11 cellular contexts compared by ENCODE assay signal in genomic region chr10:132230557-132231210, GRCh38. TPM values are rescaled to one million over a fixed set of nuclear protein-coding genes. Genes with fewer than 3 reads are reported as not detected.
DNase-seq lines count a peak whose midpoint lies in the region; ATAC-seq, FAIRE-seq and TF ChIP-seq lines count a peak whose summit lies in the region.
"Had no signal": no experiment of that assay in that cellular context is flagged by ENCODE, and none has a peak within 500 bp of the region (broad histone marks: within the 10 kb centered on the region; RNA-seq: fewer than 3 reads in every experiment).

No MANE protein-coding gene starts in this region.

- H3K4ac ChIP-seq in H1 (replicated peaks; ENCODE audit: insufficient read length, low read depth, low read length): no peak overlapping the region

- TF ChIP-seq CTCF in OCI-LY3 (IDR thresholded peaks at IDR 0.05; ENCODE audit: low read depth, low read length) (no peak), H1 (IDR thresholded peaks at IDR 0.05; ENCODE audit: control extremely low read depth in 1 of 3, insufficient read depth in 1 of 3, low read depth in 1 of 3, low read length in 3 of 3) (no peak)

- POLR2A ChIA-PET in H1 (lab: Charles Lee; ENCODE audit: partially characterized antibody): interaction anchor here (1.0 kb wide), 1 partner anchor 25 kb away, joined by 3 read pairs; no protein-coding TSS in a partner anchor

- no peak for ATAC-seq in HG03045 (IDR thresholded peaks at IDR 0.05; ENCODE audit: unreplicated experiment)

- H3K27ac ChIP-seq in OCI-LY3 (ENCODE audit: low read length) (no peak overlapping the region), H1 (ENCODE audit: low read depth, low read length) (no peak overlapping the region)

- H3K9me3 Mint-ChIP-seq in T-helper 1 cell treated with Interleukin-12 subunit alpha and Interleukin-12 subunit beta and Interleukin-4 antibody, amounts not matched to agents 30 μg/mL and 1 μg/mL, for 36 hours: no peaks in the 10 kb centered on the region

- no peak overlapping the region for H3K4me3 ChIP-seq in OCI-LY3 (ENCODE audit: low read length)
- no peak overlapping the region for H3K4me3 ChIP-seq in H1 (ENCODE audit: extremely low read depth in 1 of 4, insufficient read depth in 2 of 4, low read depth in 3 of 4, low read length in 4 of 4)
- peak overlapping the region; percentile 63 for H3K4me3 ChIP-seq in skeletal muscle satellite cell (ENCODE audit: low read length)

- no peaks in the 10 kb centered on the region for H3K79me1 ChIP-seq in H1 (ENCODE audit: low read depth, low read length)

- peak overlapping the region; percentile 35 for H3K4me2 ChIP-seq in OCI-LY3 (ENCODE audit: low read length)
- H3K4me2 ChIP-seq in H1 (ENCODE audit: insufficient read depth in 1 of 2, low read depth in 2 of 2, low read length in 2 of 2): no peak overlapping the region
- peak overlapping the region; percentile 78 for H3K4me2 ChIP-seq in skeletal muscle satellite cell (ENCODE audit: low read length)

- H3K4me1 Mint-ChIP-seq in T-helper 1 cell treated with Interleukin-12 subunit alpha and Interleukin-12 subunit beta and Interleukin-4 antibody, amounts not matched to agents 30 μg/mL and 1 μg/mL, for 36 hours (ENCODE audit: low read depth): peaks cover 27% of the 10 kb centered on the region

- H2BK15ac ChIP-seq in H1 (ENCODE audit: low read length): 0 out of 2 replicates have a peak overlapping the region, but pooled peaks have one; percentile 16

- no peak overlapping the region for H2AFZ ChIP-seq in OCI-LY3 (ENCODE audit: low read depth, low read length)
- no peak overlapping the region for H2AFZ ChIP-seq in H1 (ENCODE audit: low read length)

- H3K27me3 Mint-ChIP-seq in T-helper 1 cell treated with Interleukin-12 subunit alpha and Interleukin-12 subunit beta and Interleukin-4 antibody, amounts not matched to agents 30 μg/mL and 1 μg/mL, for 36 hours (ENCODE audit: low read depth): no peaks in the 10 kb centered on the region

- H2AK5ac ChIP-seq in H1 (ENCODE audit: low read depth, low read length): no peak overlapping the region

- no peak overlapping the region for H4K5ac ChIP-seq in H1 (ENCODE audit: insufficient read length, low read depth, low read length)

- no peaks in the 10 kb centered on the region for H4K20me1 ChIP-seq in OCI-LY3 (ENCODE audit: insufficient read depth, low read length)
- H4K20me1 ChIP-seq in H1 (replicated peaks in 1 of 2; ENCODE audit: control insufficient read depth in 1 of 2, insufficient read depth in 2 of 2, low read length in 2 of 2): peaks cover 0 to 2% of the 10 kb centered on the region in 2 experiments

- no peak for TF ChIP-seq EP300 in H1 (IDR thresholded peaks at IDR 0.05; ENCODE audit: borderline replicate concordance in 1 of 2, low read depth in 2 of 2, low read length in 2 of 2)

- CTCF ChIA-PET in H1 (lab: Charles Lee; ENCODE audit: partially characterized antibody): interaction anchor here (1.0 to 1.6 kb wide), 3 partner anchors 17 to 130 kb away, joined by 3 to 6 read pairs (median 3); no protein-coding TSS in a partner anchor

- WGBS in H1 (ENCODE audit: extremely low coverage in 1 of 2, insufficient coverage in 1 of 2, insufficient read length in 1 of 2, insufficient replicate concordance in 2 of 2, low coverage in 1 of 2, low lambda C conversion rate in 2 of 2, missing lambda C conversion rate in 1 of 2), 2 experiments: 88% methylated on average over 13 of the region's 21 CpGs; no CpG with 5 or more reads in 1 of the 2 experiments

- 0 out of 2 replicates have a peak overlapping the region, but pooled peaks have one; percentile 35 for H2BK5ac ChIP-seq in H1 (ENCODE audit: low read depth, low read length)

- TF ChIP-seq RAD21 in H1 (IDR thresholded peaks at IDR 0.05 in 1 of 2, conservative IDR thresholded peaks at IDR 0.05 in 1 of 2; ENCODE audit: low read depth in 2 of 2, low read length in 2 of 2): no peak

- peak overlapping the region; percentile 17 for H4K91ac ChIP-seq in H1 (replicated peaks; ENCODE audit: insufficient read length, low read length)

- H2BK120ac ChIP-seq in H1 (replicated peaks; ENCODE audit: low read depth, low read length): no peak overlapping the region

- H4K8ac ChIP-seq in H1 (ENCODE audit: extremely low read depth, insufficient read depth, low read length): peak overlapping the region; percentile 37

- H3K23me2 ChIP-seq in H1 (ENCODE audit: low read depth, low read length): no peaks in the 10 kb centered on the region

- no peaks in the 10 kb centered on the region for H3K36me3 ChIP-seq in OCI-LY3 (replicated peaks; ENCODE audit: low read depth, low read length)
- no peaks in the 10 kb centered on the region for H3K36me3 ChIP-seq in H1 (ENCODE audit: control insufficient read depth in 2 of 4, insufficient read depth in 4 of 4, low read length in 3 of 4)
- no peaks in the 10 kb centered on the region for H3K36me3 ChIP-seq in skeletal muscle satellite cell (ENCODE audit: insufficient read depth, low read length)

- H3K9me3 ChIP-seq in OCI-LY3 (ENCODE audit: insufficient read depth, low read length) (no peaks in the 10 kb centered on the region), H1 (ENCODE audit: insufficient read depth in 2 of 2, low read depth in 1 of 2, low read length in 1 of 2) (no peaks in the 10 kb centered on the region), skeletal muscle satellite cell (replicated peaks; ENCODE audit: low read length) (no peaks in the 10 kb centered on the region)

- TF ChIP-seq POLR2A in H1 (IDR thresholded peaks at IDR 0.05; ENCODE audit: control extremely low read depth in 1 of 2, low read depth in 2 of 2, low read length in 2 of 2): no peak

- peak overlapping the region; percentile 60; the same call in 1 of the 2 replicates for H3K18ac ChIP-seq in H1 (ENCODE audit: extremely low read depth, low read length)

- H2BK20ac ChIP-seq in H1 (ENCODE audit: low read length): no peak overlapping the region

- peaks cover 13% of the 10 kb centered on the region for H3K4me1 ChIP-seq in OCI-LY3 (ENCODE audit: low read length)
- peaks cover 0 to 3% (median 2%) of the 10 kb centered on the region in 4 experiments; a peak in 4 of 7 replicates for H3K4me1 ChIP-seq in H1 (replicated peaks in 1 of 4; ENCODE audit: control insufficient read depth in 3 of 4, insufficient read depth in 4 of 4, low read length in 3 of 4)
- H3K4me1 ChIP-seq in skeletal muscle satellite cell (ENCODE audit: control insufficient read depth, insufficient read depth, low read length): peaks cover 13% of the 10 kb centered on the region

- H3K4me3 Mint-ChIP-seq in T-helper 1 cell treated with Interleukin-12 subunit alpha and Interleukin-12 subunit beta and Interleukin-4 antibody, amounts not matched to agents 30 μg/mL and 1 μg/mL, for 36 hours: peak overlapping the region; percentile 73

- H2BK12ac ChIP-seq in H1 (ENCODE audit: low read depth, low read length): 0 out of 2 replicates have a peak overlapping the region, but pooled peaks have one; percentile 27

- H3K27ac Mint-ChIP-seq in T-helper 1 cell treated with Interleukin-12 subunit alpha and Interleukin-12 subunit beta and Interleukin-4 antibody, amounts not matched to agents 30 μg/mL and 1 μg/mL, for 36 hours: peak overlapping the region; percentile 59

- H3K27me3 ChIP-seq in OCI-LY3 (ENCODE audit: low read depth, low read length): no peaks in the 10 kb centered on the region
- H3K27me3 ChIP-seq in H1 (replicated peaks in 1 of 4; ENCODE audit: control insufficient read depth in 3 of 4, extremely low read depth in 1 of 4, insufficient read depth in 3 of 4, low read length in 3 of 4): no peaks in the 10 kb centered on the region; a peak in 1 of 7 replicates
- no peaks in the 10 kb centered on the region for H3K27me3 ChIP-seq in skeletal muscle satellite cell (ENCODE audit: control insufficient read depth, insufficient read depth, low read length)

- no peaks in the 10 kb centered on the region for H3K36me3 Mint-ChIP-seq in T-helper 1 cell treated with Interleukin-12 subunit alpha and Interleukin-12 subunit beta and Interleukin-4 antibody, amounts not matched to agents 30 μg/mL and 1 μg/mL, for 36 hours (ENCODE audit: low read depth)

- H3K9ac ChIP-seq in OCI-LY3 (ENCODE audit: low read length): no peak overlapping the region
- H3K9ac ChIP-seq in H1 (replicated peaks in 1 of 4; ENCODE audit: extremely low read depth in 1 of 4, low read depth in 3 of 4, low read length in 3 of 4): no peak overlapping the region; a peak in 1 of 7 replicates
- H3K9ac ChIP-seq in skeletal muscle satellite cell (ENCODE audit: low read depth, low read length): peak overlapping the region; percentile 52

- no peak overlapping the region for H3K56ac ChIP-seq in H1 (replicated peaks; ENCODE audit: insufficient read length, low read depth, low read length)

- DNase-seq in T-helper 1 cell (no peak), H1 (ENCODE audit: low read depth in 1 of 2, low spot score in 2 of 2) (no peak), NCI-H2029 (lab: John Stamatoyannopoulos, UW) (no peak), midbrain (lab: John Stamatoyannopoulos, UW) (no peak)
- DNase-seq: 8988T, amniotic stem cell, NCI-H2107 had no signal

- no peak for FAIRE-seq in H1 (lab: Jason Lieb, UNC)

- H3K23ac ChIP-seq in H1 (ENCODE audit: insufficient read length): no peak overlapping the region

- H3K79me2 ChIP-seq in OCI-LY3 (ENCODE audit: low read length) (no peaks in the 10 kb centered on the region), H1 (ENCODE audit: control insufficient read depth in 1 of 2, insufficient read depth in 2 of 2, low read length in 2 of 2) (no peaks in the 10 kb centered on the region)

- no peak overlapping the region for H3K14ac ChIP-seq in H1 (ENCODE audit: insufficient read length)

TF ChIP-seq in H1, 55 proteins besides CTCF, POLR2A, EP300 and RAD21 (continues in another document):
- TF ChIP-seq, protein P1, sequence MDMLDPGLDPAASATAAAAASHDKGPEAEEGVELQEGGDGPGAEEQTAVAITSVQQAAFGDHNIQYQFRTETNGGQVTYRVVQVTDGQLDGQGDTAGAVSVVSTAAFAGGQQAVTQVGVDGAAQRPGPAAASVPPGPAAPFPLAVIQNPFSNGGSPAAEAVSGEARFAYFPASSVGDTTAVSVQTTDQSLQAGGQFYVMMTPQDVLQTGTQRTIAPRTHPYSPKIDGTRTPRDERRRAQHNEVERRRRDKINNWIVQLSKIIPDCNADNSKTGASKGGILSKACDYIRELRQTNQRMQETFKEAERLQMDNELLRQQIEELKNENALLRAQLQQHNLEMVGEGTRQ (IDR thresholded peaks at IDR 0.05; ENCODE audit: low read length): no peak
- TF ChIP-seq POU5F1 (IDR thresholded peaks at IDR 0.05; ENCODE audit: low read depth, low read length): no peak
- no peak for TF ChIP-seq CREB1 (IDR thresholded peaks at IDR 0.05)

RNA-seq across cellular contexts. Expression of gene DPYSL4, which starts 43.9 kb away (rescaled TPM):
- total RNA-seq in H1 (2021; fragmentation: NEBNext Ultra II Directional; extraction: Animal tissue kit (Norgen Biotek cat#: 25700)): 15.2 and 16.4 TPM in 2 replicates
- 12.9 and 21.6 TPM in 2 replicates for polyA plus RNA-seq in H1 (2011; rRNA removed)
- polyA plus RNA-seq in H1 (2011; cell fraction: cytosol; rRNA removed): 12.2 TPM
- 51.0 TPM for polyA plus RNA-seq in H1 (2011; cell fraction: nucleus; rRNA removed)
- 17.8 to 24.2 TPM (median 20.8 TPM) in 4 replicates for polyA plus RNA-seq in H1 (2012, experiment 1 of 2)
- polyA plus RNA-seq in H1 (2012, experiment 2 of 2): 13.3 TPM
- polyA plus RNA-seq in H1 (2013, experiment 1 of 2): 15.1 TPM
- 13.3 TPM for polyA plus RNA-seq in H1 (2013, experiment 2 of 2)
- 7.1 and 10.2 TPM in 2 replicates for polyA minus RNA-seq in H1 (2011; rRNA and poly(A)+ RNA removed)
- 7.7 TPM for polyA minus RNA-seq in H1 (2011; cell fraction: cytosol; rRNA and poly(A)+ RNA removed)
- polyA minus RNA-seq in H1 (2011; cell fraction: nucleus; rRNA and poly(A)+ RNA removed): 9.5 TPM
- total RNA-seq in skeletal muscle satellite cell (2012; rRNA removed): 3.0 and 22.1 TPM in 2 replicates

Comparison
In these comparisons a context has a peak if more than half of its experiments do, and no peak if none do; other contexts are left out.
1. H3K4me2 ChIP-seq: peak in OCI-LY3 (single experiment) and skeletal muscle satellite cell (single experiment); none in H1 (0 of 2).